1 cellular context compared by ENCODE assay signal in genomic region chr3:186965141-186965879, GRCh38.
A peak's percentile ranks its signal among the peaks of the same experiment; 100 is the strongest.
TF ChIP-seq lines count a peak whose summit lies in the region.

No MANE protein-coding gene starts in this region.

TF ChIP-seq in GM12878, 131 proteins besides CTCF, POLR2A, EP300 and RAD21 (continued from another document and continues in another):
- TF ChIP-seq, protein P1, sequence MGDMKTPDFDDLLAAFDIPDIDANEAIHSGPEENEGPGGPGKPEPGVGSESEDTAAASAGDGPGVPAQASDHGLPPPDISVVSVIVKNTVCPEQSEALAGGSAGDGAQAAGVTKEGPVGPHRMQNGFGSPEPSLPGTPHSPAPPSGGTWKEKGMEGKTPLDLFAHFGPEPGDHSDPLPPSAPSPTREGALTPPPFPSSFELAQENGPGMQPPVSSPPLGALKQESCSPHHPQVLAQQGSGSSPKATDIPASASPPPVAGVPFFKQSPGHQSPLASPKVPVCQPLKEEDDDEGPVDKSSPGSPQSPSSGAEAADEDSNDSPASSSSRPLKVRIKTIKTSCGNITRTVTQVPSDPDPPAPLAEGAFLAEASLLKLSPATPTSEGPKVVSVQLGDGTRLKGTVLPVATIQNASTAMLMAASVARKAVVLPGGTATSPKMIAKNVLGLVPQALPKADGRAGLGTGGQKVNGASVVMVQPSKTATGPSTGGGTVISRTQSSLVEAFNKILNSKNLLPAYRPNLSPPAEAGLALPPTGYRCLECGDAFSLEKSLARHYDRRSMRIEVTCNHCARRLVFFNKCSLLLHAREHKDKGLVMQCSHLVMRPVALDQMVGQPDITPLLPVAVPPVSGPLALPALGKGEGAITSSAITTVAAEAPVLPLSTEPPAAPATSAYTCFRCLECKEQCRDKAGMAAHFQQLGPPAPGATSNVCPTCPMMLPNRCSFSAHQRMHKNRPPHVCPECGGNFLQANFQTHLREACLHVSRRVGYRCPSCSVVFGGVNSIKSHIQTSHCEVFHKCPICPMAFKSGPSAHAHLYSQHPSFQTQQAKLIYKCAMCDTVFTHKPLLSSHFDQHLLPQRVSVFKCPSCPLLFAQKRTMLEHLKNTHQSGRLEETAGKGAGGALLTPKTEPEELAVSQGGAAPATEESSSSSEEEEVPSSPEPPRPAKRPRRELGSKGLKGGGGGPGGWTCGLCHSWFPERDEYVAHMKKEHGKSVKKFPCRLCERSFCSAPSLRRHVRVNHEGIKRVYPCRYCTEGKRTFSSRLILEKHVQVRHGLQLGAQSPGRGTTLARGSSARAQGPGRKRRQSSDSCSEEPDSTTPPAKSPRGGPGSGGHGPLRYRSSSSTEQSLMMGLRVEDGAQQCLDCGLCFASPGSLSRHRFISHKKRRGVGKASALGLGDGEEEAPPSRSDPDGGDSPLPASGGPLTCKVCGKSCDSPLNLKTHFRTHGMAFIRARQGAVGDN (IDR thresholded peaks at IDR 0.05): no peak
- TF ChIP-seq ZZZ3 (IDR thresholded peaks at IDR 0.05; ENCODE audit: control insufficient read depth, insufficient read length, low read depth) (no peak), KDM1A (IDR thresholded peaks at IDR 0.05; ENCODE audit: borderline replicate concordance) (no peak), IRF4 (IDR thresholded peaks at IDR 0.05; ENCODE audit: low read depth, low read length) (peak; percentile 71), STAT1 (conservative IDR thresholded peaks at IDR 0.05) (no peak), RELA (IDR thresholded peaks at IDR 0.05; ENCODE audit: borderline replicate concordance, partially characterized antibody) (peak; percentile 91), CUX1 (IDR thresholded peaks at IDR 0.05; ENCODE audit: insufficient replicate concordance, low read depth, low read length) (no peak), POLR2AphosphoS2 (IDR thresholded peaks at IDR 0.05; ENCODE audit: low read depth, low read length) (no peak), HDAC2 (IDR thresholded peaks at IDR 0.05) (no peak), TCF12 (IDR thresholded peaks at IDR 0.05; ENCODE audit: low read depth, low read length) (no peak), RAD51 (IDR thresholded peaks at IDR 0.05) (no peak), TCF3 (IDR thresholded peaks at IDR 0.05; ENCODE audit: borderline replicate concordance, insufficient read depth, low read depth, low read length) (peak; percentile 58; the same call in 1 of the 2 replicates), MTA2 (IDR thresholded peaks at IDR 0.05; ENCODE audit: low read depth) (peak; percentile 24; the same call in 1 of the 2 replicates), POU2F2 (IDR thresholded peaks at IDR 0.05; ENCODE audit: borderline replicate concordance, low read depth, low read length) (peak; percentile 82; the same call in 2 of the 3 replicates), PRDM15 (CRISPR knock-in tag; IDR thresholded peaks at IDR 0.05) (no peak), RELB (IDR thresholded peaks at IDR 0.05; ENCODE audit: low read depth) (peak; percentile 86), PAX8 (IDR thresholded peaks at IDR 0.05) (no peak), GABPA (IDR thresholded peaks at IDR 0.05; ENCODE audit: low read depth) (no peak), BHLHE40 (IDR thresholded peaks at IDR 0.05; ENCODE audit: borderline replicate concordance in 1 of 2, low read depth in 2 of 2, low read length in 1 of 2) (peak in 1 of 2 experiments; percentile 6; a peak in 1 of 4 replicates), IRF3 (IDR thresholded peaks at IDR 0.05) (no peak), ZBTB4 (CRISPR knock-in tag; IDR thresholded peaks at IDR 0.05) (no peak), BMI1 (IDR thresholded peaks at IDR 0.05; ENCODE audit: borderline replicate concordance) (no peak), FOXK2 (IDR thresholded peaks at IDR 0.05) (no peak), BACH1 (IDR thresholded peaks at IDR 0.05; ENCODE audit: borderline replicate concordance) (no peak), CBX5 (IDR thresholded peaks at IDR 0.05; ENCODE audit: low read depth) (no peak), SP1 (IDR thresholded peaks at IDR 0.05; ENCODE audit: low read depth, low read length) (no peak), SPI1 (IDR thresholded peaks at IDR 0.05; ENCODE audit: borderline replicate concordance, insufficient read depth, low read depth, low read length) (peak; percentile 44; the same call in 1 of the 2 replicates), NBN (IDR thresholded peaks at IDR 0.05) (no peak), SUZ12 (IDR thresholded peaks at IDR 0.05; ENCODE audit: unreplicated experiment) (no peak), JUNB (IDR thresholded peaks at IDR 0.05) (peak; percentile 79), SIN3A (IDR thresholded peaks at IDR 0.05; ENCODE audit: low read depth, low read length) (no peak), ATF7 (IDR thresholded peaks at IDR 0.05; ENCODE audit: low read depth) (no peak)
- TF ChIP-seq, protein P2, sequence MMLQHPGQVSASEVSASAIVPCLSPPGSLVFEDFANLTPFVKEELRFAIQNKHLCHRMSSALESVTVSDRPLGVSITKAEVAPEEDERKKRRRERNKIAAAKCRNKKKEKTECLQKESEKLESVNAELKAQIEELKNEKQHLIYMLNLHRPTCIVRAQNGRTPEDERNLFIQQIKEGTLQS (IDR thresholded peaks at IDR 0.05; ENCODE audit: borderline replicate concordance, extremely low read depth, low read depth, low read length): no peak
- TF ChIP-seq, protein P3, sequence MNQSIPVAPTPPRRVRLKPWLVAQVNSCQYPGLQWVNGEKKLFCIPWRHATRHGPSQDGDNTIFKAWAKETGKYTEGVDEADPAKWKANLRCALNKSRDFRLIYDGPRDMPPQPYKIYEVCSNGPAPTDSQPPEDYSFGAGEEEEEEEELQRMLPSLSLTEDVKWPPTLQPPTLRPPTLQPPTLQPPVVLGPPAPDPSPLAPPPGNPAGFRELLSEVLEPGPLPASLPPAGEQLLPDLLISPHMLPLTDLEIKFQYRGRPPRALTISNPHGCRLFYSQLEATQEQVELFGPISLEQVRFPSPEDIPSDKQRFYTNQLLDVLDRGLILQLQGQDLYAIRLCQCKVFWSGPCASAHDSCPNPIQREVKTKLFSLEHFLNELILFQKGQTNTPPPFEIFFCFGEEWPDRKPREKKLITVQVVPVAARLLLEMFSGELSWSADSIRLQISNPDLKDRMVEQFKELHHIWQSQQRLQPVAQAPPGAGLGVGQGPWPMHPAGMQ (IDR thresholded peaks at IDR 0.05; ENCODE audit: borderline replicate concordance): no peak
- TF ChIP-seq, protein P4, sequence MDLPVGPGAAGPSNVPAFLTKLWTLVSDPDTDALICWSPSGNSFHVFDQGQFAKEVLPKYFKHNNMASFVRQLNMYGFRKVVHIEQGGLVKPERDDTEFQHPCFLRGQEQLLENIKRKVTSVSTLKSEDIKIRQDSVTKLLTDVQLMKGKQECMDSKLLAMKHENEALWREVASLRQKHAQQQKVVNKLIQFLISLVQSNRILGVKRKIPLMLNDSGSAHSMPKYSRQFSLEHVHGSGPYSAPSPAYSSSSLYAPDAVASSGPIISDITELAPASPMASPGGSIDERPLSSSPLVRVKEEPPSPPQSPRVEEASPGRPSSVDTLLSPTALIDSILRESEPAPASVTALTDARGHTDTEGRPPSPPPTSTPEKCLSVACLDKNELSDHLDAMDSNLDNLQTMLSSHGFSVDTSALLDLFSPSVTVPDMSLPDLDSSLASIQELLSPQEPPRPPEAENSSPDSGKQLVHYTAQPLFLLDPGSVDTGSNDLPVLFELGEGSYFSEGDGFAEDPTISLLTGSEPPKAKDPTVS (IDR thresholded peaks at IDR 0.05; ENCODE audit: low read depth, low read length): no peak
